ENCODE assay signal across 8 cellular contexts in the genomic region with DNA sequence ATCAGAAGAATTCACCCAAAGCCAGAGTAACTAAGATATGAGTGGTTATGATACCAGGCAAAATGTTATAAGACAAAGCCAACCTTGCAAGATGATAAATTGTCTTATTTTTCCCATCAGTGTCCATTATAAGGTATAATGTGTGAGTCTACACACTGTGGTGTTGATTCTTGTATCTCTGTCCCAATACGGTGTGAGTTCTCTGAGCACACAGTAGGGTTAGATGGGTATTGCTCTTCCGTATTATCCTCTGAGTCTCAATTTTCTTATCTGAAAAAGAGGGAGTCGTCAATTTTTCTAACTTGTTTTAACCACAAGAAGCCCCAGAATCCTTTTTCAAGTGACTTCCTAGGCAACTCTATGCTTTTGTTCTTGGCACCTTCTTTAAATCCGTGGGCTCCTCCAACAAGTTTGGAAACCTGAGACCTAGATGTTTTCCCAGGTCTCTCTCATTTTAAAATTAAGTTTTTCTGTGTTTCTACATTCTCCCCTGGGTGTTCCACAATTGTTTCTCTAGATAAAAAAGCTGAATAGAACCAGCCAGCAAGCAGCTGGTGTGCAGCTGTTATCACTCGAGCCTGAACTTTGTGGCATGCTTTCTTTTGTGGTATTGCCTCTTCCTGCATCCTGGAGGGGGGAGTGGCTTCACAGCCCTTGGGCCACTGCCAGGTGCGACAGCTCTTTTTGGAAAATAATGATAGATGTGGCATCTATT.
DNase-seq lines count a peak whose midpoint lies in the region; ATAC-seq, FAIRE-seq and TF ChIP-seq lines count a peak whose summit lies in the region.

No MANE protein-coding gene starts in this region.

- no peaks in the 10 kb centered on the region for H3K9me3 Mint-ChIP-seq in naive thymus-derived CD8-positive, alpha-beta T cell

- H3K4me3 Mint-ChIP-seq in naive thymus-derived CD8-positive, alpha-beta T cell, result peak overlapping the region in 9 of 10 donors; percentile 12 to 72 (median 61)

- intact Hi-C loops in adrenal gland (cut with DNase I), result no loop called here

- no peak for FAIRE-seq in frontal cortex (lab: Jason Lieb, UNC)

- peak; percentile 71 for ATAC-seq in HG03045 (IDR thresholded peaks at IDR 0.05; ENCODE audit: unreplicated experiment)
- peak; percentile 81 to 84 for ATAC-seq in naive thymus-derived CD8-positive, alpha-beta T cell

- H3K27me3 Mint-ChIP-seq in naive thymus-derived CD8-positive, alpha-beta T cell, result no peaks in the 10 kb centered on the region

- TF ChIP-seq POLR2A in adrenal gland (IDR thresholded peaks at IDR 0.05), result no peak

- H3K4me3 ChIP-seq in adrenal gland, result no peak overlapping the region

- WGBS in adrenal gland, 4 donors, result 48 to 55% (median 51%) methylated on average over 6 of the region's 6 CpGs

- H3K9me3 ChIP-seq in adrenal gland (replicated peaks in 1 of 3), result no peaks in the 10 kb centered on the region

- H3K36me3 ChIP-seq in adrenal gland (replicated peaks in 1 of 2), result no peaks in the 10 kb centered on the region

- H3K36me3 Mint-ChIP-seq in naive thymus-derived CD8-positive, alpha-beta T cell, result peaks cover 0 to 7% (median 7%) of the 10 kb centered on the region in 3 donors

- peak overlapping the region in 9 of 10 donors; percentile 35 to 90 (median 61) for H3K27ac Mint-ChIP-seq in naive thymus-derived CD8-positive, alpha-beta T cell

- POLR2A ChIA-PET in naive thymus-derived CD8-positive, alpha-beta T cell (lab: Charles Lee), result no interaction called here

- no peak for TF ChIP-seq CTCF in adrenal gland (IDR thresholded peaks at IDR 0.05)

- H3K4me1 ChIP-seq in adrenal gland (replicated peaks in 1 of 2), result peaks cover 0 to 4% of the 10 kb centered on the region in 2 donors

- H3K27me3 ChIP-seq in adrenal gland, result no peaks in the 10 kb centered on the region

- peak; percentile 11 for DNase-seq in stimulated activated CD4-positive, alpha-beta T cell treated with anti-CD3 and anti-CD28 coated beads, Interleukin-4, amount 100 ng/mL, for 24 hours
- no peak for DNase-seq in stimulated activated CD4-positive, alpha-beta T cell treated with anti-CD3 and anti-CD28 coated beads, Interleukin-12 subunit alpha, Interleukin-12 subunit beta, amount 100 ng/mL, for 4 hours
- DNase-seq in NCI-H2171 treated with DMSO at 0.1 percent for 48 hours (lab: John Stamatoyannopoulos, UW) (peak; percentile 87), adrenal gland (peak in 4 of 7 donors; percentile 3 to 61 (median 22)), frontal cortex (ENCODE audit: low spot score in 2 of 2) (no peak), ecto neural progenitor cell (ENCODE audit: low spot score) (no peak)
- peak in 6 of 10 donors; percentile 12 to 48 (median 32) for DNase-seq in naive thymus-derived CD8-positive, alpha-beta T cell

- peaks cover 15 to 43% (median 36%) of the 10 kb centered on the region in 4 donors for H3K4me1 Mint-ChIP-seq in naive thymus-derived CD8-positive, alpha-beta T cell

- H3K27ac ChIP-seq in adrenal gland, result no peak overlapping the region

Comparison
In these comparisons a context has a peak if more than half of its experiments do, and no peak if none do; other contexts are left out.
1. DNase-seq: peak in stimulated activated CD4-positive, alpha-beta T cell treated with anti-CD3 and anti-CD28 coated beads, Interleukin-4, amount 100 ng/mL, for 24 hours (single experiment), NCI-H2171 treated with DMSO at 0.1 percent for 48 hours (single experiment), adrenal gland (4 of 7) and naive thymus-derived CD8-positive, alpha-beta T cell (6 of 10); none in stimulated activated CD4-positive, alpha-beta T cell treated with anti-CD3 and anti-CD28 coated beads, Interleukin-12 subunit alpha, Interleukin-12 subunit beta, amount 100 ng/mL, for 4 hours (single experiment), frontal cortex (0 of 2) and ecto neural progenitor cell (single experiment).